Comparison of ENCODE assay signal across 1 cellular context in the genomic region with DNA sequence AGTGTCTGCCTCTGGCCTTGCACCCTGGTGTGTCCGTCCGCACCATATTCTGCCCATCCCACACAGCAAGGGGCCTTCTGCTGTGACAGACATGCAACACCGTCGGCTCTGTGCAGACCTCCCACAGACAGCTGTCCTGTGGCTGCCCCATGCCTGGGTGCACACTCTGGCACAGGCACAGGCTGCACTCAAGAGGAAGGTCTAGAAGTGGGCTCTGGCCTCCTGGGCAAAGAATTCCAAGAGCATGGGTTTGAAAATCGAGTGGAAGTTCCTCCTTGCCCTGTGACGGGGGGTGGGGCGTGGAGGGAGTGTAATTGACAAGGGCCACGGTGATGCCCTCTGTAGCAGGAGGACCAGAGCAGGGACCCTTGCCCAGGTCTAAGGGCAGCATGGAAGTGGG.
TF ChIP-seq lines count a peak whose summit lies in the region.

No MANE protein-coding gene starts in this region.

TF ChIP-seq in IMR-90, 13 proteins besides CTCF, POLR2A, EP300 and RAD21:
- TF ChIP-seq CHD1 (IDR thresholded peaks at IDR 0.05; ENCODE audit: low read depth, low read length) (no peak), FOS (IDR thresholded peaks at IDR 0.05; ENCODE audit: low read depth, low read length) (no peak), MXI1 (IDR thresholded peaks at IDR 0.05; ENCODE audit: borderline replicate concordance, low read depth, low read length) (no peak), RCOR1 (IDR thresholded peaks at IDR 0.05; ENCODE audit: insufficient replicate concordance, low read length) (no peak), CEBPB (IDR thresholded peaks at IDR 0.05; ENCODE audit: low read depth, low read length) (no peak), MAFK (IDR thresholded peaks at IDR 0.05; ENCODE audit: low read depth, low read length) (no peak), MAZ (IDR thresholded peaks at IDR 0.05; ENCODE audit: borderline replicate concordance, low read depth, low read length) (no peak), NFE2L2 (IDR thresholded peaks at IDR 0.05; ENCODE audit: low read depth, low read length) (no peak), RFX5 (IDR thresholded peaks at IDR 0.05; ENCODE audit: low read depth, low read length) (no peak), BHLHE40 (IDR thresholded peaks at IDR 0.05; ENCODE audit: low read depth, low read length) (no peak), SMC3 (IDR thresholded peaks at IDR 0.05; ENCODE audit: low read depth, low read length) (no peak)
- TF ChIP-seq, protein P1, sequence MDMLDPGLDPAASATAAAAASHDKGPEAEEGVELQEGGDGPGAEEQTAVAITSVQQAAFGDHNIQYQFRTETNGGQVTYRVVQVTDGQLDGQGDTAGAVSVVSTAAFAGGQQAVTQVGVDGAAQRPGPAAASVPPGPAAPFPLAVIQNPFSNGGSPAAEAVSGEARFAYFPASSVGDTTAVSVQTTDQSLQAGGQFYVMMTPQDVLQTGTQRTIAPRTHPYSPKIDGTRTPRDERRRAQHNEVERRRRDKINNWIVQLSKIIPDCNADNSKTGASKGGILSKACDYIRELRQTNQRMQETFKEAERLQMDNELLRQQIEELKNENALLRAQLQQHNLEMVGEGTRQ (IDR thresholded peaks at IDR 0.05; ENCODE audit: low read depth, low read length), result no peak
- TF ChIP-seq, protein P2, sequence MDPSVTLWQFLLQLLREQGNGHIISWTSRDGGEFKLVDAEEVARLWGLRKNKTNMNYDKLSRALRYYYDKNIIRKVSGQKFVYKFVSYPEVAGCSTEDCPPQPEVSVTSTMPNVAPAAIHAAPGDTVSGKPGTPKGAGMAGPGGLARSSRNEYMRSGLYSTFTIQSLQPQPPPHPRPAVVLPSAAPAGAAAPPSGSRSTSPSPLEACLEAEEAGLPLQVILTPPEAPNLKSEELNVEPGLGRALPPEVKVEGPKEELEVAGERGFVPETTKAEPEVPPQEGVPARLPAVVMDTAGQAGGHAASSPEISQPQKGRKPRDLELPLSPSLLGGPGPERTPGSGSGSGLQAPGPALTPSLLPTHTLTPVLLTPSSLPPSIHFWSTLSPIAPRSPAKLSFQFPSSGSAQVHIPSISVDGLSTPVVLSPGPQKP (IDR thresholded peaks at IDR 0.05; ENCODE audit: borderline replicate concordance, low read depth, low read length), result no peak
